In the genomic region with DNA sequence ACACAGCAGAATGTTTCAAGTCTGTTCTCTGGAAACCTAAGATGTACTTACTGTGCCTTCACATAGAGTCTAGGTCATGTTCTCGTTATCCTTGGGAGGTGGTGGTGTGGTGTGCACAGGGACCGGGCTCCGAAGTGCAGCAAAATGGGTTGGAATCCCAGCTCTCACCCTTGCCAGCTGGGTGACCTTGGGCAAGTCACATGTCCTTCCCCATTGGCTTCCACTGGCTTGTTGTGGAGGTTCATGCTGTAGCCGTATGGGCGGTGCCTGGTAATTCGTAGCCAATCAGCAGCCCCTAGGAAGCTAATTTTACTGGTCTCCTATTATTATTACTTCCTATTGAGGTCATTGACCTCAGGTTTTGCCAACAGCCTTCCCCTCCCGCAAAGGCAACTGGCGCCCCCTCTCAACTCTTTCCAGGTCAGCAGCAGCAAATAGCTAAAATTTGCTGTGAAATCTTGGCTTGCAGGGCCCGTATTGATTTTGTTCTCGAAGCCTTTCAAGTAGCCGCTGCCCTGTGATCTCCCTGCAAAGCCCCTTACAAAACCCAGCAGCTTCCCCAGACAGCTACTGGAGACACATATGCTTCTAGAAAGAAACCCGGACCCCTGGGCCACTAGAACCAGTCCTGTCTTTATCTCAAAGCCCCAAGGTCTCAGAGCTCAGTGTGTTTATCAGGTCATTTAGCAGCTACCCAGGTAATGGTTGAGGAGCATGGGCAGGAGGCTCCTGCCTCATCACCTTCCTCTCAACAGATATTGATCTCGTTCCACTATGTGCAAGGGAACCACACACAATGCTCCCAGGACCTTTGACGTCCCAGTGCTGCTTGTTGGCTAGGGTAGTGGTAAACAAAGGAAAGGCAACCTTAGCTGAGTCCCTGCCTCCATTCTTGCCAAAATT, we compare ENCODE assay signal across 1 cellular context.
TF ChIP-seq lines count a peak whose summit lies in the region.

No MANE protein-coding gene starts in this region.

TF ChIP-seq in SK-N-SH treated with all-trans-retinoic acid at 6 μM for 48 hours, 23 proteins besides CTCF, POLR2A, EP300 and RAD21 (continued from another document):
- no peak for TF ChIP-seq PATZ1 (CRISPR knock-in tag; IDR thresholded peaks at IDR 0.05; ENCODE audit: borderline replicate concordance)
- TF ChIP-seq CSDC2 (CRISPR knock-in tag; IDR thresholded peaks at IDR 0.05) = no peak
